ENCODE assay signal across 1 cellular context in genomic region chr10:13018171-13018570, GRCh38.
TF ChIP-seq lines count a peak whose summit lies in the region.

No MANE protein-coding gene starts in this region.

TF ChIP-seq in IMR-90, 13 proteins besides CTCF, POLR2A, EP300 and RAD21:
- TF ChIP-seq ELK1 (IDR thresholded peaks at IDR 0.05; ENCODE audit: borderline replicate concordance, low read depth, low read length): no peak
